In the genomic region with DNA sequence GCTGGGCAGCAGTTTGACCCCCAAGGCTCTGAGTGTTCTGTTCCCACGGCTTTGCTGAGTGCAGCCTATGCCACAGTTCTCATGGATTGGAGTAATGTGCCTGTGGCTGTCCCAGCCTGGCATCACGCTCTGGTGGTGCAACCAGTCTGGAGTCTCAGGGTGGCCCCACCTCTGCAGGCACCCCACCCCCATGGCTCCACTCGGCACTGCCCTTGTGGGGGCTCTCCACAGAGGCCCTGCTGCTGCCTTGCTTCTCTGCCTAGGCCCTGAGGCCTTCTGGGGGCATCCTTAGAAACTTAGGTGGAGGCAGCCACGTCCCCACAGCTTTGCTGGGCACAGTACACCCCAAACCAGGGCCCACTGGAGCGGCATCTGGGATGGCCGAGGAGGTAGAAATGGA, we compare ENCODE assay signal across 20 cellular contexts. TPM values are rescaled to one million over a fixed set of nuclear protein-coding genes. Genes with fewer than 3 reads are reported as not detected.
A peak's percentile ranks its signal among the peaks of the same experiment; 100 is the strongest.
DNase-seq lines count a peak whose midpoint lies in the region; ATAC-seq, FAIRE-seq and TF ChIP-seq lines count a peak whose summit lies in the region.
"Had no signal": no experiment of that assay in that cellular context is flagged by ENCODE, and none has a peak within 500 bp of the region (broad histone marks: within the 10 kb centered on the region; RNA-seq: fewer than 3 reads in every experiment).

No MANE protein-coding gene starts in this region.

- peak overlapping the region; percentile 75; the same call in 1 of the 2 replicates for H2AFZ ChIP-seq in H1 (ENCODE audit: low read length)
- H2AFZ ChIP-seq in mesenchymal stem cell (ENCODE audit: low read depth, low read length): no peak overlapping the region
- H2AFZ ChIP-seq: GM23248 had no signal

- no peaks in the 10 kb centered on the region for H3K79me1 ChIP-seq in H1 (ENCODE audit: low read depth, low read length)
- H3K79me1 ChIP-seq in mesenchymal stem cell (replicated peaks; ENCODE audit: low read length, poor library complexity, severe bottlenecking): no peaks in the 10 kb centered on the region

- no peak overlapping the region for H3K27ac Mint-ChIP-seq in stimulated activated memory B cell treated with anti-CD40 and anti-IgM and Interleukin-4, amounts not matched to agents 10 μg/mL and 1 μg/mL and 100 μg/mL, for 72 hours
- no peak overlapping the region for H3K27ac Mint-ChIP-seq in activated CD4-positive, alpha-beta memory T cell treated with anti-CD3 and anti-CD28 coated beads, Interleukin-2, amount 10 ng/mL, durations not matched to agents 7 days and 5 days
- H3K27ac Mint-ChIP-seq: CD4-positive, alpha-beta memory T cell; HFFc6 had no signal

- TF ChIP-seq RAD21 in H1 (IDR thresholded peaks at IDR 0.05 in 1 of 2, conservative IDR thresholded peaks at IDR 0.05 in 1 of 2; ENCODE audit: low read depth in 2 of 2, low read length in 2 of 2): no peak

- H3K4me1 Mint-ChIP-seq in stimulated activated memory B cell treated with anti-CD40 and anti-IgM and Interleukin-4, amounts not matched to agents 10 μg/mL and 1 μg/mL and 100 μg/mL, for 72 hours: peaks cover 5% of the 10 kb centered on the region
- H3K4me1 Mint-ChIP-seq in activated CD4-positive, alpha-beta memory T cell treated with anti-CD3 and anti-CD28 coated beads, Interleukin-2, amount 10 ng/mL, durations not matched to agents 7 days and 5 days: peaks cover 3% of the 10 kb centered on the region
- H3K4me1 Mint-ChIP-seq: CD4-positive, alpha-beta memory T cell had no signal

- peaks cover 0 to 4% (median 2%) of the 10 kb centered on the region in 4 experiments; a peak in 2 of 7 replicates for H3K4me1 ChIP-seq in H1 (replicated peaks in 1 of 4; ENCODE audit: control insufficient read depth in 3 of 4, insufficient read depth in 4 of 4, low read length in 3 of 4)
- no peaks in the 10 kb centered on the region for H3K4me1 ChIP-seq in mesenchymal stem cell (ENCODE audit: control insufficient read depth, insufficient read depth, low read depth, low read length)
- peaks cover 15 to 20% of the 10 kb centered on the region in 2 experiments for H3K4me1 ChIP-seq in neutrophil (ENCODE audit: control insufficient read depth in 1 of 2, insufficient read depth in 1 of 2, low read depth in 1 of 2, low read length in 1 of 2)
- H3K4me1 ChIP-seq: HAP-1 had no signal

- H3K9ac ChIP-seq in H1 (replicated peaks in 1 of 4; ENCODE audit: extremely low read depth in 1 of 4, low read depth in 3 of 4, low read length in 3 of 4): no peak overlapping the region
- H3K9ac ChIP-seq in mesenchymal stem cell (ENCODE audit: low read length): no peak overlapping the region
- H3K9ac ChIP-seq: GM23248 had no signal

- peak; percentile 51 for ATAC-seq in stimulated activated memory B cell treated with anti-CD40 and anti-IgM and Interleukin-4, amounts not matched to agents 10 μg/mL and 1 μg/mL and 100 μg/mL, for 72 hours
- ATAC-seq in GM19397 (IDR thresholded peaks at IDR 0.05; ENCODE audit: unreplicated experiment): no peak

- H3K9me3 ChIP-seq in H1 (ENCODE audit: insufficient read depth in 2 of 2, low read depth in 1 of 2, low read length in 1 of 2): no peaks in the 10 kb centered on the region
- H3K9me3 ChIP-seq in mesenchymal stem cell (ENCODE audit: control insufficient read depth, low read length): no peaks in the 10 kb centered on the region
- H3K9me3 ChIP-seq in neutrophil: no peaks in the 10 kb centered on the region
- H3K9me3 ChIP-seq: HAP-1 had no signal

- WGBS in H1 (ENCODE audit: extremely low coverage in 1 of 2, insufficient coverage in 1 of 2, insufficient read length in 1 of 2, insufficient replicate concordance in 2 of 2, low coverage in 1 of 2, low lambda C conversion rate in 2 of 2, missing lambda C conversion rate in 1 of 2), 2 experiments: 85% methylated on average over 6 of the region's 6 CpGs; no CpG with 5 or more reads in 1 of the 2 experiments
- 93% methylated on average over 6 of the region's 6 CpGs for WGBS in mesenchymal stem cell

- H3K18ac ChIP-seq in H1 (ENCODE audit: extremely low read depth, low read length) (no peak overlapping the region), mesenchymal stem cell (ENCODE audit: low read depth in 1 of 2, low read length in 2 of 2) (no peak overlapping the region)

- no peak for TF ChIP-seq POLR2A in H1 (IDR thresholded peaks at IDR 0.05; ENCODE audit: control extremely low read depth in 1 of 2, low read depth in 2 of 2, low read length in 2 of 2)

- H2BK20ac ChIP-seq in H1 (ENCODE audit: low read length): no peak overlapping the region

- H3K56ac ChIP-seq in H1 (replicated peaks; ENCODE audit: insufficient read length, low read depth, low read length): no peak overlapping the region

- H3K79me2 ChIP-seq in H1 (ENCODE audit: control insufficient read depth in 1 of 2, insufficient read depth in 2 of 2, low read length in 2 of 2): no peaks in the 10 kb centered on the region

- H4K8ac ChIP-seq in H1 (ENCODE audit: extremely low read depth, insufficient read depth, low read length) (peak overlapping the region; percentile 35; the same call in 1 of the 2 replicates), mesenchymal stem cell (ENCODE audit: low read length) (peak overlapping the region; percentile 20)

- no peaks in the 10 kb centered on the region for H3K36me3 Mint-ChIP-seq in stimulated activated memory B cell treated with anti-CD40 and anti-IgM and Interleukin-4, amounts not matched to agents 10 μg/mL and 1 μg/mL and 100 μg/mL, for 72 hours
- H3K36me3 Mint-ChIP-seq in activated CD4-positive, alpha-beta memory T cell treated with anti-CD3 and anti-CD28 coated beads, Interleukin-2, amount 10 ng/mL, durations not matched to agents 7 days and 5 days (ENCODE audit: low read depth): no peaks in the 10 kb centered on the region
- H3K36me3 Mint-ChIP-seq: CD4-positive, alpha-beta memory T cell had no signal

- H3K14ac ChIP-seq in H1 (ENCODE audit: insufficient read length) (no peak overlapping the region), mesenchymal stem cell (ENCODE audit: low read length in 2 of 2) (peak overlapping the region in 1 of 2 experiments; percentile 75)

- no peaks in the 10 kb centered on the region; the same call in 1 of the 2 replicates for H3K23me2 ChIP-seq in H1 (ENCODE audit: low read depth, low read length)

- TF ChIP-seq CTCF in H1 (IDR thresholded peaks at IDR 0.05; ENCODE audit: control extremely low read depth in 1 of 3, insufficient read depth in 1 of 3, low read depth in 1 of 3, low read length in 3 of 3) (no peak), neutrophil (IDR thresholded peaks at IDR 0.05) (no peak)

- POLR2A ChIA-PET in H1 (lab: Charles Lee; ENCODE audit: partially characterized antibody): no interaction called here
- POLR2A ChIA-PET in activated CD4-positive, alpha-beta memory T cell treated with anti-CD3 and anti-CD28 coated beads, Interleukin-2, amount 10 ng/mL, durations not matched to agents 7 days and 5 days (lab: Charles Lee): interaction anchor here (1.5 kb wide), 1 partner anchor 10 kb away, joined by 3 read pairs; no protein-coding TSS in a partner anchor

- H4K91ac ChIP-seq in H1 (replicated peaks; ENCODE audit: insufficient read length, low read length) (peak overlapping the region; percentile 25), mesenchymal stem cell (ENCODE audit: low read length) (no peak overlapping the region)

- H2BK120ac ChIP-seq in H1 (replicated peaks; ENCODE audit: low read depth, low read length): no peak overlapping the region
- no peak overlapping the region for H2BK120ac ChIP-seq in mesenchymal stem cell (ENCODE audit: low read depth, low read length)

- H3K4me3 ChIP-seq in H1 (ENCODE audit: extremely low read depth in 1 of 4, insufficient read depth in 2 of 4, low read depth in 3 of 4, low read length in 4 of 4) (no peak overlapping the region), mesenchymal stem cell (ENCODE audit: insufficient read depth in 1 of 2, low read depth in 1 of 2, low read length in 2 of 2) (no peak overlapping the region), neutrophil (ENCODE audit: low read depth in 1 of 2, low read length in 1 of 2) (no peak overlapping the region)
- H3K4me3 ChIP-seq: GM23248, HAP-1 had no signal

- no peak overlapping the region for H2AK5ac ChIP-seq in H1 (ENCODE audit: low read depth, low read length)
- H2AK5ac ChIP-seq in mesenchymal stem cell (ENCODE audit: low read length, severe bottlenecking): no peak overlapping the region

- no peaks in the 10 kb centered on the region for H3K27me3 Mint-ChIP-seq in stimulated activated memory B cell treated with anti-CD40 and anti-IgM and Interleukin-4, amounts not matched to agents 10 μg/mL and 1 μg/mL and 100 μg/mL, for 72 hours
- H3K27me3 Mint-ChIP-seq in activated CD4-positive, alpha-beta memory T cell treated with anti-CD3 and anti-CD28 coated beads, Interleukin-2, amount 10 ng/mL, durations not matched to agents 7 days and 5 days: peaks cover 13% of the 10 kb centered on the region

- H3K27ac ChIP-seq in H1 (ENCODE audit: low read depth, low read length): no peak overlapping the region
- no peak overlapping the region for H3K27ac ChIP-seq in mesenchymal stem cell (ENCODE audit: low read length, poor library complexity, severe bottlenecking)
- peak overlapping the region; percentile 33 for H3K27ac ChIP-seq in neutrophil
- H3K27ac ChIP-seq: GM23248 had no signal

- CTCF ChIA-PET in H1 (lab: Charles Lee; ENCODE audit: partially characterized antibody): interaction anchor here (1.0 kb wide), 1 partner anchor 41 kb away, joined by 4 read pairs; no protein-coding TSS in a partner anchor
- CTCF ChIA-PET in activated CD4-positive, alpha-beta memory T cell treated with anti-CD3 and anti-CD28 coated beads, Interleukin-2, amount 10 ng/mL, durations not matched to agents 7 days and 5 days (lab: Charles Lee): no interaction called here

- H3K23ac ChIP-seq in H1 (ENCODE audit: insufficient read length): no peak overlapping the region
- H3K23ac ChIP-seq in mesenchymal stem cell (ENCODE audit: low read length in 2 of 2): peak overlapping the region in 1 of 2 experiments; percentile 70

- H3K4me3 Mint-ChIP-seq in stimulated activated memory B cell treated with anti-CD40 and anti-IgM and Interleukin-4, amounts not matched to agents 10 μg/mL and 1 μg/mL and 100 μg/mL, for 72 hours: no peak overlapping the region
- H3K4me3 Mint-ChIP-seq in activated CD4-positive, alpha-beta memory T cell treated with anti-CD3 and anti-CD28 coated beads, Interleukin-2, amount 10 ng/mL, durations not matched to agents 7 days and 5 days: no peak overlapping the region
- H3K4me3 Mint-ChIP-seq: CD4-positive, alpha-beta memory T cell; HFFc6 had no signal

- no peaks in the 10 kb centered on the region for H3K27me3 ChIP-seq in H1 (replicated peaks in 1 of 4; ENCODE audit: control insufficient read depth in 3 of 4, extremely low read depth in 1 of 4, insufficient read depth in 3 of 4, low read length in 3 of 4)
- H3K27me3 ChIP-seq in mesenchymal stem cell (ENCODE audit: control insufficient read depth in 1 of 2, insufficient read depth in 1 of 2, low read length in 2 of 2): no peaks in the 10 kb centered on the region
- H3K27me3 ChIP-seq in neutrophil: no peaks in the 10 kb centered on the region

- H4K5ac ChIP-seq in H1 (ENCODE audit: insufficient read length, low read depth, low read length): no peak overlapping the region

- H3K36me3 ChIP-seq in H1 (ENCODE audit: control insufficient read depth in 2 of 4, insufficient read depth in 4 of 4, low read length in 3 of 4) (no peaks in the 10 kb centered on the region), mesenchymal stem cell (ENCODE audit: control insufficient read depth in 1 of 2, insufficient read depth in 2 of 2, low read depth in 1 of 2, low read length in 2 of 2) (no peaks in the 10 kb centered on the region), neutrophil (no peaks in the 10 kb centered on the region)
- H3K36me3 ChIP-seq: HAP-1 had no signal

- H3K4me2 ChIP-seq in H1 (ENCODE audit: insufficient read depth in 1 of 2, low read depth in 2 of 2, low read length in 2 of 2) (no peak overlapping the region), mesenchymal stem cell (ENCODE audit: low read length, poor library complexity, severe bottlenecking) (no peak overlapping the region)

- H2BK12ac ChIP-seq in H1 (ENCODE audit: low read depth, low read length) (no peak overlapping the region), mesenchymal stem cell (ENCODE audit: low read length in 2 of 2) (no peak overlapping the region)

- no peak for TF ChIP-seq EP300 in H1 (IDR thresholded peaks at IDR 0.05; ENCODE audit: borderline replicate concordance in 1 of 2, low read depth in 2 of 2, low read length in 2 of 2)

- H2BK5ac ChIP-seq in H1 (ENCODE audit: low read depth, low read length) (no peak overlapping the region), mesenchymal stem cell (ENCODE audit: low read depth, low read length, poor library complexity, severe bottlenecking) (no peak overlapping the region)

- H4K20me1 ChIP-seq in H1 (replicated peaks in 1 of 2; ENCODE audit: control insufficient read depth in 1 of 2, insufficient read depth in 2 of 2, low read length in 2 of 2): no peaks in the 10 kb centered on the region

- H2BK15ac ChIP-seq in H1 (ENCODE audit: low read length) (no peak overlapping the region), mesenchymal stem cell (ENCODE audit: low read depth, poor library complexity, severe bottlenecking) (no peak overlapping the region)

- DNase-seq in H1 (ENCODE audit: low read depth in 1 of 2, low spot score in 2 of 2) (no peak), mesenchymal stem cell (no peak), ecto neural progenitor cell (ENCODE audit: low spot score) (no peak)
- DNase-seq in activated CD4-positive, alpha-beta T cell treated with anti-CD3 and anti-CD28 coated beads, Interleukin-2, amount 50 U/mL, for 1 hour: no peak
- DNase-seq in activated CD4-positive, alpha-beta memory T cell treated with anti-CD3 and anti-CD28 coated beads, Interleukin-2, amount 10 ng/mL, durations not matched to agents 7 days and 5 days: no peak
- DNase-seq: C1 segment of cervical spinal cord; Calu3; CD4-positive, alpha-beta memory T cell; COR-L47; DMS53; DMS79 treated with DMSO at 0.1 percent for 48 hours; GF-D8; GM23248; HFFc6 had no signal

- no peaks in the 10 kb centered on the region for H3K9me3 Mint-ChIP-seq in stimulated activated memory B cell treated with anti-CD40 and anti-IgM and Interleukin-4, amounts not matched to agents 10 μg/mL and 1 μg/mL and 100 μg/mL, for 72 hours
- no peaks in the 10 kb centered on the region for H3K9me3 Mint-ChIP-seq in activated CD4-positive, alpha-beta memory T cell treated with anti-CD3 and anti-CD28 coated beads, Interleukin-2, amount 10 ng/mL, durations not matched to agents 7 days and 5 days
- H3K9me3 Mint-ChIP-seq: CD4-positive, alpha-beta memory T cell; HFFc6 had no signal

- no peak for FAIRE-seq in H1 (lab: Jason Lieb, UNC)
- FAIRE-seq: GM12891, GM18507 had no signal

- H3K4ac ChIP-seq in H1 (replicated peaks; ENCODE audit: insufficient read length, low read depth, low read length) (no peak overlapping the region), mesenchymal stem cell (ENCODE audit: low read depth in 1 of 2, low read length in 2 of 2) (no peak overlapping the region)

RNA-seq across cellular contexts. Expression of gene B4GALT5, which starts 25.4 kb away (rescaled TPM):
- 73.5 and 75.4 TPM in 2 replicates for total RNA-seq in H1 (2021; fragmentation: NEBNext Ultra II Directional; extraction: Animal tissue kit (Norgen Biotek cat#: 25700))
- 39.1 and 46.5 TPM in 2 replicates for polyA plus RNA-seq in H1 (2011; rRNA removed)
- 43.0 TPM for polyA plus RNA-seq in H1 (2011; cell fraction: cytosol; rRNA removed)
- 26.3 TPM for polyA plus RNA-seq in H1 (2011; cell fraction: nucleus; rRNA removed)
- 41.6 to 48.4 TPM (median 44.5 TPM) in 4 replicates for polyA plus RNA-seq in H1 (2012, experiment 1 of 2)
- polyA plus RNA-seq in H1 (2012, experiment 2 of 2): 24.7 TPM
- 57.2 TPM for polyA plus RNA-seq in H1 (2013, experiment 1 of 2)
- polyA plus RNA-seq in H1 (2013, experiment 2 of 2): 71.0 TPM
- 59.0 and 69.0 TPM in 2 replicates for polyA minus RNA-seq in H1 (2011; rRNA and poly(A)+ RNA removed)
- 36.1 TPM for polyA minus RNA-seq in H1 (2011; cell fraction: cytosol; rRNA and poly(A)+ RNA removed)
- 20.6 TPM for polyA minus RNA-seq in H1 (2011; cell fraction: nucleus; rRNA and poly(A)+ RNA removed)
- 31.5 TPM for polyA plus RNA-seq in mesenchymal stem cell (2013, experiment 1 of 2)
- polyA plus RNA-seq in mesenchymal stem cell (2013, experiment 2 of 2): 32.4 TPM
- 10 to 100 TPM; 21.6 to 22.4 TPM for total RNA-seq in activated CD4-positive, alpha-beta memory T cell treated with anti-CD3 and anti-CD28 coated beads, Interleukin-2, amount 10 ng/mL, durations not matched to agents 7 days and 5 days
